In the genomic region with DNA sequence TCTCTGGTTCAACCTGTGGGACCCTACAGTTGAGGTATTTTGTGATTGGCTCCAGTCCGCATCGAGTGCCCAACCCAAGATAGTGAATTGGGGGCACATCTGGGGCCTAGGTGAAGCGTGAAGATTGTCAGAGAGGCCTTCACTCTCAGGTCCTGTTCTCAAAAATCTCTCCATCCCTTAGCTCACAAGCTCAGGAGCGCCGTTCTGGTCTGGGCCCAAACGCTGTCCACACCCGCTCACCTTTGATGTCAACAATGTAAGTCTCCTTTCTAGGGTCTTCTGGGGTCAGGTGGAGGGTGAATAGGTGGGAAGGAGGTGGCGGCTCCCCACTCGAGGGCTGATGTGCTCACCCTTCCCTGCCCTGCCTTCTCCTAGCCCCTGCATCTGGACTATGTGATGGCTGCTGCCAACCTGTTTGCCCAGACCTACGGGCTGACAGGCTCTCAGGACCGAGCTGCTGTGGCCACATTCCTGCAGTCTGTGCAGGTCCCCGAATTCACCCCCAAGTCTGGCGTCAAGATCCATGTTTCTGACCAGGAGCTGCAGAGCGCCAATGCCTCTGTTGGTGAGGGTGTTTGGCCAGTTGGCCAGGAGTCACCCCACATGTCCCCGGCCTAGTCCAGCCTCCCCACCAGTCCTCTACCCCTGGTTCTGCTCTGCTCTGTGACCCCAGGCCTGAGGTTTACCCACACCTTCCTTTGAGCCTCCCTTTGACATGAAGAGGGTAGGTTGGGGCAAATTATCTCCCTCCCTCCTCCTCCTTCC, we compare ENCODE assay signal across 29 cellular contexts. TPM values are rescaled to one million over a fixed set of nuclear protein-coding genes. Genes with fewer than 3 reads are reported as not detected.
A peak's percentile ranks its signal among the peaks of the same experiment; 100 is the strongest.
DNase-seq lines count a peak whose midpoint lies in the region; ATAC-seq, FAIRE-seq and TF ChIP-seq lines count a peak whose summit lies in the region.
"Had no signal": no experiment of that assay in that cellular context is flagged by ENCODE, and none has a peak within 500 bp of the region (broad histone marks: within the 10 kb centered on the region; RNA-seq: fewer than 3 reads in every experiment).

No MANE protein-coding gene starts in this region.

- H3K4me1 Mint-ChIP-seq in activated naive CD8-positive, alpha-beta T cell treated with anti-CD3 and anti-CD28 coated beads, Interleukin-2, amount 10 ng/mL, durations not matched to agents 7 days and 5 days = no peaks in the 10 kb centered on the region
- H3K4me1 Mint-ChIP-seq: B cell had no signal

- WGBS in spleen, 5 donors = 91 to 97% (median 94%) methylated on average over 5 to 15 of the region's 15 CpGs

- POLR2A ChIA-PET in activated naive CD8-positive, alpha-beta T cell treated with anti-CD3 and anti-CD28 coated beads, Interleukin-2, amount 10 ng/mL, durations not matched to agents 7 days and 5 days (lab: Charles Lee) = no interaction called here

- no peaks in the 10 kb centered on the region for H3K9me3 Mint-ChIP-seq in activated naive CD8-positive, alpha-beta T cell treated with anti-CD3 and anti-CD28 coated beads, Interleukin-2, amount 10 ng/mL, durations not matched to agents 7 days and 5 days
- H3K9me3 Mint-ChIP-seq: IgD-negative memory B cell had no signal

- H3K27me3 ChIP-seq in left ventricle myocardium inferior (ENCODE audit: low read depth) (no peaks in the 10 kb centered on the region), spleen (replicated peaks in 1 of 7) (no peaks in the 10 kb centered on the region)

- H3K36me3 ChIP-seq in left ventricle myocardium inferior (peaks cover 84% of the 10 kb centered on the region), kidney (ENCODE audit: control insufficient read depth in 1 of 2, insufficient read depth in 2 of 2, low read length in 2 of 2) (peaks cover 42 to 80% of the 10 kb centered on the region in 2 donors), spleen (peaks cover 16 to 100% (median 99%) of the 10 kb centered on the region in 6 donors)

- peaks cover 12% of the 10 kb centered on the region for H3K36me3 Mint-ChIP-seq in activated naive CD8-positive, alpha-beta T cell treated with anti-CD3 and anti-CD28 coated beads, Interleukin-2, amount 10 ng/mL, durations not matched to agents 7 days and 5 days

- H3K9ac ChIP-seq in kidney (ENCODE audit: low read length in 2 of 2) = no peak overlapping the region
- H3K9ac ChIP-seq: KMS-11 had no signal

- no peak overlapping the region for H3K4me3 Mint-ChIP-seq in activated naive CD8-positive, alpha-beta T cell treated with anti-CD3 and anti-CD28 coated beads, Interleukin-2, amount 10 ng/mL, durations not matched to agents 7 days and 5 days
- H3K4me3 Mint-ChIP-seq: B cell, IgD-negative memory B cell had no signal

- H3K27me3 Mint-ChIP-seq in activated naive CD8-positive, alpha-beta T cell treated with anti-CD3 and anti-CD28 coated beads, Interleukin-2, amount 10 ng/mL, durations not matched to agents 7 days and 5 days = no peaks in the 10 kb centered on the region
- H3K27me3 Mint-ChIP-seq: B cell, IgD-negative memory B cell had no signal

- no peak for TF ChIP-seq POLR2A in spleen (IDR thresholded peaks at IDR 0.05)

- H3K4me3 ChIP-seq in left ventricle myocardium inferior (no peak overlapping the region), kidney (ENCODE audit: low read length in 2 of 2) (no peak overlapping the region), spleen (no peak overlapping the region)
- H3K4me3 ChIP-seq: A549, PC-9, SK-N-MC had no signal

- no peak for FAIRE-seq in kidney (lab: Jason Lieb, UNC)
- FAIRE-seq: GM12892, GM19239, H54 had no signal

- H3K9me3 ChIP-seq in left ventricle myocardium inferior (replicated peaks) (no peaks in the 10 kb centered on the region), kidney (ENCODE audit: control insufficient read depth in 1 of 2, low read length in 2 of 2) (no peaks in the 10 kb centered on the region), spleen (no peaks in the 10 kb centered on the region)
- H3K9me3 ChIP-seq: A549 had no signal

- peak overlapping the region; percentile 55 for H3K27ac Mint-ChIP-seq in activated naive CD8-positive, alpha-beta T cell treated with anti-CD3 and anti-CD28 coated beads, Interleukin-2, amount 10 ng/mL, durations not matched to agents 7 days and 5 days
- H3K27ac Mint-ChIP-seq: B cell, IgD-negative memory B cell had no signal

- no peak for ATAC-seq in Right ventricle myocardium superior (ENCODE audit: poor library complexity)
- no peak for ATAC-seq in activated naive CD8-positive, alpha-beta T cell treated with anti-CD3 and anti-CD28 coated beads, Interleukin-2, amount 10 ng/mL, durations not matched to agents 7 days and 5 days (ENCODE audit: low read depth)
- ATAC-seq in GM19328 (IDR thresholded peaks at IDR 0.05; ENCODE audit: unreplicated experiment) = no peak
- ATAC-seq: A549 had no signal

- TF ChIP-seq CTCF in left ventricle myocardium inferior (IDR thresholded peaks at IDR 0.05; ENCODE audit: borderline replicate concordance) = no peak
- TF ChIP-seq CTCF in kidney (IDR thresholded peaks at IDR 0.05; ENCODE audit: borderline replicate concordance, extremely low read depth, insufficient read depth) = no peak
- no peak for TF ChIP-seq CTCF in spleen (IDR thresholded peaks at IDR 0.05 in 8 of 11, conservative IDR thresholded peaks at IDR 0.05 in 3 of 11)

- peaks cover 10% of the 10 kb centered on the region for H3K4me1 ChIP-seq in left ventricle myocardium inferior
- H3K4me1 ChIP-seq in kidney (ENCODE audit: control insufficient read depth in 1 of 2, insufficient read depth in 1 of 2, low read depth in 1 of 2, low read length in 2 of 2) = no peaks in the 10 kb centered on the region
- H3K4me1 ChIP-seq in spleen = no peaks in the 10 kb centered on the region

- DNase-seq in left ventricle myocardium inferior = no peak
- DNase-seq in Right ventricle myocardium superior = no peak
- no peak for DNase-seq in activated naive CD8-positive, alpha-beta T cell treated with anti-CD3 and anti-CD28 coated beads, Interleukin-2, amount 10 ng/mL, durations not matched to agents 7 days and 5 days
- peak; percentile 55 for DNase-seq in kidney
- DNase-seq in spleen = peak; percentile 58
- no peak for DNase-seq in Kasumi-1 (lab: John Stamatoyannopoulos, UW)
- no peak for DNase-seq in globus pallidus (ENCODE audit: low spot score)
- DNase-seq: DMS153, DND-41, NCI-H1048, NCI-H1417, NCI-H1694, NCI-H2029 treated with DMSO at 0.1 percent for 48 hours, NCI-H446 treated with DMSO at 0.1 percent for 48 hours, NCI-H526, NCI-H82, PC-9, SIG-M5 had no signal

- H3K27ac ChIP-seq in left ventricle myocardium inferior (replicated peaks) = peak overlapping the region; percentile 67
- no peak overlapping the region for H3K27ac ChIP-seq in kidney (ENCODE audit: low read depth in 2 of 2, low read length in 2 of 2)
- H3K27ac ChIP-seq in spleen = no peak overlapping the region
- H3K27ac ChIP-seq: A549, C4-2B, HL-60, KMS-11, PC-9, SK-N-MC had no signal

- intact Hi-C loops in left ventricle myocardium inferior (cut with micrococcal nuclease) = no loop called here
- intact Hi-C loops in Right ventricle myocardium superior (cut with DNase I) = no loop called here
- intact Hi-C loops in kidney (cut with DNase I) = no loop called here
- intact Hi-C loops in spleen (cut with DNase I; ENCODE audit: low total_unique reads) = no loop called here

RNA-seq across cellular contexts. Expression of a gene that starts 7.6 kb away (rescaled TPM):
- total RNA-seq in left ventricle myocardium inferior (120 TPM), Right ventricle myocardium superior (128 TPM), kidney (96.1 TPM), spleen (10 to 100 TPM; 51.7 to 75.3 (median 60.0) TPM)
- total RNA-seq in activated naive CD8-positive, alpha-beta T cell treated with anti-CD3 and anti-CD28 coated beads, Interleukin-2, amount 10 ng/mL, durations not matched to agents 7 days and 5 days = 10 to 100 TPM; 62.3 to 67.1 TPM
- polyA plus RNA-seq in kidney (ENCODE audit: insufficient read depth, low read depth, low replicate concordance) (89.1 TPM), spleen (10 to 100 TPM; 18.4 to 37.9 (median 28.8) TPM)

RNA-seq across cellular contexts. Expression of a gene that starts 17.2 kb away (rescaled TPM):
- 99.8 TPM for total RNA-seq in left ventricle myocardium inferior
- 89.8 TPM for total RNA-seq in Right ventricle myocardium superior
- total RNA-seq in activated naive CD8-positive, alpha-beta T cell treated with anti-CD3 and anti-CD28 coated beads, Interleukin-2, amount 10 ng/mL, durations not matched to agents 7 days and 5 days = 100 to 1,000 TPM; 149 to 155 TPM
- 218 TPM for total RNA-seq in kidney
- 155 TPM for polyA plus RNA-seq in kidney (ENCODE audit: insufficient read depth, low read depth, low replicate concordance)
- 100 to 1,000 TPM; 172 to 207 (median 194) TPM for total RNA-seq in spleen
- 10 to 100 TPM; 57.7 to 92.8 (median 88.9) TPM for polyA plus RNA-seq in spleen

RNA-seq across cellular contexts. Expression of a gene that starts 22.0 kb away (rescaled TPM):
- total RNA-seq in left ventricle myocardium inferior (42.2 TPM), Right ventricle myocardium superior (31.7 TPM), kidney (91.6 TPM), spleen (10 to 100 TPM; 46.2 to 91.5 (median 70.9) TPM)
- 100 to 1,000 TPM; 101 TPM for total RNA-seq in activated naive CD8-positive, alpha-beta T cell treated with anti-CD3 and anti-CD28 coated beads, Interleukin-2, amount 10 ng/mL, durations not matched to agents 7 days and 5 days
- polyA plus RNA-seq in kidney (ENCODE audit: insufficient read depth, low read depth, low replicate concordance) (30.9 TPM), spleen (10 to 100 TPM; 19.9 to 35.2 (median 31.5) TPM)

Comparison
In these comparisons a context has a peak if more than half of its experiments do, and no peak if none do; other contexts are left out.
1. DNase-seq: peak in kidney (single experiment) and spleen (single experiment); none in left ventricle myocardium inferior (single experiment), Right ventricle myocardium superior (single experiment), activated naive CD8-positive, alpha-beta T cell treated with anti-CD3 and anti-CD28 coated beads, Interleukin-2, amount 10 ng/mL, durations not matched to agents 7 days and 5 days (single experiment), Kasumi-1 (0 of 2) and globus pallidus (single experiment).